1 cellular context compared by ENCODE assay signal in the genomic region with DNA sequence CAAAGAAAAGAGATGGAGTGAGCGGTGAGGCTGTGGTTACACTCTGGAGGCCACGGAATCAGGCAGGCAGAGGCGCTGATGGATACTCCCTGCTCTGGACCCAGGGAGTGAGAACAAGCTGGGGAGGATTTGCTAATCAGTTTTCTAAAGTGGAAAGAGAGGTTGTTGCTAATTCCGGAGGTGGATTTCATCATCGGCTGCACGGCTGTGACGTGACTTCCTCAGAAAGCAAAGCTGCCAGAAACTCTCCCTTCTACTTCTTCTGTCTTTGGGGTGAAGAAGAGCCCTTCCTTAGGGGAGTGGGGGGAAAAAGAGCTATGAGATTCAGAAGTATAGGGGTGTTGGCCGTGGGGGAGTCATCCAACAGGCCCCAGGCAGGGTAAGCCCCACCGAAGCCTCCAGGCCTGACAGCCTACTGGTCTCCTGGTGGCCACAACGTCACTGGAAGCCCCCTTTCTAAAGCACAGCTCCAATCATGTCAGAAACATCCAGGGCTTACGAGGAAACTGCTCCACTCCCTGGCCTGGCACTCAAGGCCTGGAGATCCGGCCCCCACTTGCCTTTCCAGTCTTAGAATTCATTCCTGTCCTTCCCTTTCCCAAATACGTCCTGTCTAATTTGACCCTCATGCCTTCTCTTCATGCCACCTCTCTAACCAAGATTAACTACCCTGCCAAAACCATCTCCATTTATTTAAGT.
TF ChIP-seq lines count a peak whose summit lies in the region.

No MANE protein-coding gene starts in this region.

TF ChIP-seq in K562, 482 proteins besides CTCF, POLR2A, EP300 and RAD21 (continued from another document and continues in another):
- TF ChIP-seq, protein P1, sequence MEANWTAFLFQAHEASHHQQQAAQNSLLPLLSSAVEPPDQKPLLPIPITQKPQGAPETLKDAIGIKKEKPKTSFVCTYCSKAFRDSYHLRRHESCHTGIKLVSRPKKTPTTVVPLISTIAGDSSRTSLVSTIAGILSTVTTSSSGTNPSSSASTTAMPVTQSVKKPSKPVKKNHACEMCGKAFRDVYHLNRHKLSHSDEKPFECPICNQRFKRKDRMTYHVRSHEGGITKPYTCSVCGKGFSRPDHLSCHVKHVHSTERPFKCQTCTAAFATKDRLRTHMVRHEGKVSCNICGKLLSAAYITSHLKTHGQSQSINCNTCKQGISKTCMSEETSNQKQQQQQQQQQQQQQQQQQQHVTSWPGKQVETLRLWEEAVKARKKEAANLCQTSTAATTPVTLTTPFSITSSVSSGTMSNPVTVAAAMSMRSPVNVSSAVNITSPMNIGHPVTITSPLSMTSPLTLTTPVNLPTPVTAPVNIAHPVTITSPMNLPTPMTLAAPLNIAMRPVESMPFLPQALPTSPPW (CRISPR knock-in tag; IDR thresholded peaks at IDR 0.05) = peak; percentile 54
- TF ChIP-seq, protein P2, sequence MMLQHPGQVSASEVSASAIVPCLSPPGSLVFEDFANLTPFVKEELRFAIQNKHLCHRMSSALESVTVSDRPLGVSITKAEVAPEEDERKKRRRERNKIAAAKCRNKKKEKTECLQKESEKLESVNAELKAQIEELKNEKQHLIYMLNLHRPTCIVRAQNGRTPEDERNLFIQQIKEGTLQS (IDR thresholded peaks at IDR 0.05) = peak; percentile 99
- TF ChIP-seq, protein P2 (CRISPR knock-in tag; conservative IDR thresholded peaks at IDR 0.05) = peak; percentile 73; the same call in 1 of the 2 replicates
- TF ChIP-seq SMARCE1 (IDR thresholded peaks at IDR 0.05) (peak; percentile 68; the same call in 1 of the 2 replicates), ESRRA (IDR thresholded peaks at IDR 0.05; ENCODE audit: borderline replicate concordance, low read depth) (0 out of 2 replicates have a peak, but pooled peaks have one; percentile 24), CREM (IDR thresholded peaks at IDR 0.05; ENCODE audit: low read depth) (peak; percentile 94), CTBP1 (IDR thresholded peaks at IDR 0.05; ENCODE audit: borderline replicate concordance) (peak; percentile 70), POLR2H (tag; IDR thresholded peaks at IDR 0.05; ENCODE audit: low read depth) (peak; percentile 84), MTA3 (IDR thresholded peaks at IDR 0.05; ENCODE audit: borderline replicate concordance) (peak; percentile 81; the same call in 1 of the 2 replicates), MAFK (IDR thresholded peaks at IDR 0.05; ENCODE audit: low read length) (peak; percentile 32; the same call in 1 of the 2 replicates), BCL6 (CRISPR knock-in tag; IDR thresholded peaks at IDR 0.05) (0 out of 2 replicates have a peak, but pooled peaks have one; percentile 14), NELFE (IDR thresholded peaks at IDR 0.05; ENCODE audit: insufficient read depth, insufficient read length) (no peak), ZNF146 (CRISPR knock-in tag; IDR thresholded peaks at IDR 0.05; ENCODE audit: unreplicated experiment) (no peak), ZNF644 (tag; IDR thresholded peaks at IDR 0.05; ENCODE audit: low read depth) (peak; percentile 49; the same call in 1 of the 2 replicates), SMAD4 (CRISPR knock-in tag; conservative IDR thresholded peaks at IDR 0.05) (peak; percentile 59; the same call in 1 of the 2 replicates), EWSR1 (IDR thresholded peaks at IDR 0.05; ENCODE audit: borderline replicate concordance, low read depth, partially characterized antibody) (no peak), MYC (IDR thresholded peaks at IDR 0.05; ENCODE audit: low read depth, low read length) (peak; percentile 88), MYC (CRISPR knock-in tag; IDR thresholded peaks at IDR 0.05; ENCODE audit: borderline replicate concordance, low read depth) (no peak), ELF2 (CRISPR knock-in tag; IDR thresholded peaks at IDR 0.05) (peak; percentile 63; the same call in 1 of the 2 replicates), TBL1XR1 (IDR thresholded peaks at IDR 0.05; ENCODE audit: low read length in 2 of 2) (peak in 1 of 2 experiments; percentile 75; a peak in 1 of 4 replicates), ZNF707 (CRISPR knock-in tag; conservative IDR thresholded peaks at IDR 0.05) (no peak), CBX1 (IDR thresholded peaks at IDR 0.05; ENCODE audit: low read depth) (peak; percentile 31; the same call in 1 of the 2 replicates), SRSF7 (optimal IDR thresholded peaks at IDR 0.05; ENCODE audit: low read depth, low read length) (no peak), NEUROD1 (IDR thresholded peaks at IDR 0.05; ENCODE audit: borderline replicate concordance, low read depth, low read length, partially characterized antibody) (peak; percentile 9), ETV5 (CRISPR knock-in tag; IDR thresholded peaks at IDR 0.05; ENCODE audit: low read depth) (peak; percentile 83), GTF2E2 (tag; IDR thresholded peaks at IDR 0.05) (peak; percentile 48; the same call in 1 of the 2 replicates), ARID1B (IDR thresholded peaks at IDR 0.05) (peak; percentile 52; the same call in 1 of the 2 replicates), CEBPB (tag; IDR thresholded peaks at IDR 0.05) (peak; percentile 98), ZNF695 (CRISPR knock-in tag; IDR thresholded peaks at IDR 0.05) (no peak), SAFB2 (IDR thresholded peaks at IDR 0.05; ENCODE audit: borderline replicate concordance, low read depth, low read length, severe bottlenecking) (no peak), NBN (IDR thresholded peaks at IDR 0.05; ENCODE audit: low read depth) (peak; percentile 94), HDGF (IDR thresholded peaks at IDR 0.05) (no peak), FOXP1 (CRISPR knock-in tag; IDR thresholded peaks at IDR 0.05) (0 out of 2 replicates have a peak, but pooled peaks have one; percentile 34), ZNF589 (CRISPR knock-in tag; IDR thresholded peaks at IDR 0.05; ENCODE audit: low read depth) (peak; percentile 92), POLR2AphosphoS2 (IDR thresholded peaks at IDR 0.05; ENCODE audit: low read length) (no peak), ETV1 (tag; conservative IDR thresholded peaks at IDR 0.05; ENCODE audit: low read depth) (peak; percentile 81), EP400 (IDR thresholded peaks at IDR 0.05) (peak; percentile 77), PRMT5 (CRISPR knock-in tag; IDR thresholded peaks at IDR 0.05) (no peak), BACH1 (tag; IDR thresholded peaks at IDR 0.05) (peak; percentile 82; the same call in 1 of the 2 replicates), SNIP1 (IDR thresholded peaks at IDR 0.05; ENCODE audit: low read depth) (no peak), KLF6 (CRISPR knock-in tag; IDR thresholded peaks at IDR 0.05; ENCODE audit: borderline replicate concordance) (peak; percentile 19; the same call in 1 of the 2 replicates), ZNF583 (CRISPR knock-in tag; IDR thresholded peaks at IDR 0.05) (peak; percentile 70; the same call in 1 of the 2 replicates), ZFPM2 (CRISPR knock-in tag; IDR thresholded peaks at IDR 0.05) (0 out of 2 replicates have a peak, but pooled peaks have one; percentile 14), TAL1 (IDR thresholded peaks at IDR 0.05) (peak; percentile 9; the same call in 1 of the 2 replicates), MEF2D (tag; conservative IDR thresholded peaks at IDR 0.05; ENCODE audit: low read depth) (peak; percentile 59; the same call in 1 of the 2 replicates)
- TF ChIP-seq, protein P3, sequence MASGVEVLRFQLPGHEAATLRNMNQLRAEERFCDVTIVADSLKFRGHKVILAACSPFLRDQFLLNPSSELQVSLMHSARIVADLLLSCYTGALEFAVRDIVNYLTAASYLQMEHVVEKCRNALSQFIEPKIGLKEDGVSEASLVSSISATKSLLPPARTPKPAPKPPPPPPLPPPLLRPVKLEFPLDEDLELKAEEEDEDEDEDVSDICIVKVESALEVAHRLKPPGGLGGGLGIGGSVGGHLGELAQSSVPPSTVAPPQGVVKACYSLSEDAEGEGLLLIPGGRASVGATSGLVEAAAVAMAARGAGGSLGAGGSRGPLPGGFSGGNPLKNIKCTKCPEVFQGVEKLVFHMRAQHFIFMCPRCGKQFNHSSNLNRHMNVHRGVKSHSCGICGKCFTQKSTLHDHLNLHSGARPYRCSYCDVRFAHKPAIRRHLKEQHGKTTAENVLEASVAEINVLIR (CRISPR knock-in tag; IDR thresholded peaks at IDR 0.05) = peak; percentile 68
- TF ChIP-seq, protein P4, sequence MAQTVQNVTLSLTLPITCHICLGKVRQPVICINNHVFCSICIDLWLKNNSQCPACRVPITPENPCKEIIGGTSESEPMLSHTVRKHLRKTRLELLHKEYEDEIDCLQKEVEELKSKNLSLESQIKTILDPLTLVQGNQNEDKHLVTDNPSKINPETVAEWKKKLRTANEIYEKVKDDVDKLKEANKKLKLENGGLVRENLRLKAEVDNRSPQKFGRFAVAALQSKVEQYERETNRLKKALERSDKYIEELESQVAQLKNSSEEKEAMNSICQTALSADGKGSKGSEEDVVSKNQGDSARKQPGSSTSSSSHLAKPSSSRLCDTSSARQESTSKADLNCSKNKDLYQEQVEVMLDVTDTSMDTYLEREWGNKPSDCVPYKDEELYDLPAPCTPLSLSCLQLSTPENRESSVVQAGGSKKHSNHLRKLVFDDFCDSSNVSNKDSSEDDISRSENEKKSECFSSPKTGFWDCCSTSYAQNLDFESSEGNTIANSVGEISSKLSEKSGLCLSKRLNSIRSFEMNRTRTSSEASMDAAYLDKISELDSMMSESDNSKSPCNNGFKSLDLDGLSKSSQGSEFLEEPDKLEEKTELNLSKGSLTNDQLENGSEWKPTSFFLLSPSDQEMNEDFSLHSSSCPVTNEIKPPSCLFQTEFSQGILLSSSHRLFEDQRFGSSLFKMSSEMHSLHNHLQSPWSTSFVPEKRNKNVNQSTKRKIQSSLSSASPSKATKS (CRISPR knock-in tag; IDR thresholded peaks at IDR 0.05) = no peak
- TF ChIP-seq, protein P5, sequence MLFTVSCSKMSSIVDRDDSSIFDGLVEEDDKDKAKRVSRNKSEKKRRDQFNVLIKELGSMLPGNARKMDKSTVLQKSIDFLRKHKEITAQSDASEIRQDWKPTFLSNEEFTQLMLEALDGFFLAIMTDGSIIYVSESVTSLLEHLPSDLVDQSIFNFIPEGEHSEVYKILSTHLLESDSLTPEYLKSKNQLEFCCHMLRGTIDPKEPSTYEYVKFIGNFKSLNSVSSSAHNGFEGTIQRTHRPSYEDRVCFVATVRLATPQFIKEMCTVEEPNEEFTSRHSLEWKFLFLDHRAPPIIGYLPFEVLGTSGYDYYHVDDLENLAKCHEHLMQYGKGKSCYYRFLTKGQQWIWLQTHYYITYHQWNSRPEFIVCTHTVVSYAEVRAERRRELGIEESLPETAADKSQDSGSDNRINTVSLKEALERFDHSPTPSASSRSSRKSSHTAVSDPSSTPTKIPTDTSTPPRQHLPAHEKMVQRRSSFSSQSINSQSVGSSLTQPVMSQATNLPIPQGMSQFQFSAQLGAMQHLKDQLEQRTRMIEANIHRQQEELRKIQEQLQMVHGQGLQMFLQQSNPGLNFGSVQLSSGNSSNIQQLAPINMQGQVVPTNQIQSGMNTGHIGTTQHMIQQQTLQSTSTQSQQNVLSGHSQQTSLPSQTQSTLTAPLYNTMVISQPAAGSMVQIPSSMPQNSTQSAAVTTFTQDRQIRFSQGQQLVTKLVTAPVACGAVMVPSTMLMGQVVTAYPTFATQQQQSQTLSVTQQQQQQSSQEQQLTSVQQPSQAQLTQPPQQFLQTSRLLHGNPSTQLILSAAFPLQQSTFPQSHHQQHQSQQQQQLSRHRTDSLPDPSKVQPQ (CRISPR knock-in tag; IDR thresholded peaks at IDR 0.05; ENCODE audit: borderline replicate concordance) = no peak
- TF ChIP-seq, protein P6, sequence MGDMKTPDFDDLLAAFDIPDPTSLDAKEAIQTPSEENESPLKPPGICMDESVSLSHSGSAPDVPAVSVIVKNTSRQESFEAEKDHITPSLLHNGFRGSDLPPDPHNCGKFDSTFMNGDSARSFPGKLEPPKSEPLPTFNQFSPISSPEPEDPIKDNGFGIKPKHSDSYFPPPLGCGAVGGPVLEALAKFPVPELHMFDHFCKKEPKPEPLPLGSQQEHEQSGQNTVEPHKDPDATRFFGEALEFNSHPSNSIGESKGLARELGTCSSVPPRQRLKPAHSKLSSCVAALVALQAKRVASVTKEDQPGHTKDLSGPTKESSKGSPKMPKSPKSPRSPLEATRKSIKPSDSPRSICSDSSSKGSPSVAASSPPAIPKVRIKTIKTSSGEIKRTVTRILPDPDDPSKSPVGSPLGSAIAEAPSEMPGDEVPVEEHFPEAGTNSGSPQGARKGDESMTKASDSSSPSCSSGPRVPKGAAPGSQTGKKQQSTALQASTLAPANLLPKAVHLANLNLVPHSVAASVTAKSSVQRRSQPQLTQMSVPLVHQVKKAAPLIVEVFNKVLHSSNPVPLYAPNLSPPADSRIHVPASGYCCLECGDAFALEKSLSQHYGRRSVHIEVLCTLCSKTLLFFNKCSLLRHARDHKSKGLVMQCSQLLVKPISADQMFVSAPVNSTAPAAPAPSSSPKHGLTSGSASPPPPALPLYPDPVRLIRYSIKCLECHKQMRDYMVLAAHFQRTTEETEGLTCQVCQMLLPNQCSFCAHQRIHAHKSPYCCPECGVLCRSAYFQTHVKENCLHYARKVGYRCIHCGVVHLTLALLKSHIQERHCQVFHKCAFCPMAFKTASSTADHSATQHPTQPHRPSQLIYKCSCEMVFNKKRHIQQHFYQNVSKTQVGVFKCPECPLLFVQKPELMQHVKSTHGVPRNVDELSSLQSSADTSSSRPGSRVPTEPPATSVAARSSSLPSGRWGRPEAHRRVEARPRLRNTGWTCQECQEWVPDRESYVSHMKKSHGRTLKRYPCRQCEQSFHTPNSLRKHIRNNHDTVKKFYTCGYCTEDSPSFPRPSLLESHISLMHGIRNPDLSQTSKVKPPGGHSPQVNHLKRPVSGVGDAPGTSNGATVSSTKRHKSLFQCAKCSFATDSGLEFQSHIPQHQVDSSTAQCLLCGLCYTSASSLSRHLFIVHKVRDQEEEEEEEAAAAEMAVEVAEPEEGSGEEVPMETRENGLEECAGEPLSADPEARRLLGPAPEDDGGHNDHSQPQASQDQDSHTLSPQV (IDR thresholded peaks at IDR 0.05) = peak; percentile 81; the same call in 1 of the 2 replicates
- TF ChIP-seq, protein P7, sequence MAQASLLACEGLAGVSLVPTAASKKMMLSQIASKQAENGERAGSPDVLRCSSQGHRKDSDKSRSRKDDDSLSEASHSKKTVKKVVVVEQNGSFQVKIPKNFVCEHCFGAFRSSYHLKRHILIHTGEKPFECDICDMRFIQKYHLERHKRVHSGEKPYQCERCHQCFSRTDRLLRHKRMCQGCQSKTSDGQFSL (CRISPR knock-in tag; IDR thresholded peaks at IDR 0.05) = no peak
- TF ChIP-seq, protein P7 (tag; IDR thresholded peaks at IDR 0.05) = peak in 1 of 2 experiments; percentile 75; a peak in 2 of 4 replicates
